In the genomic region with DNA sequence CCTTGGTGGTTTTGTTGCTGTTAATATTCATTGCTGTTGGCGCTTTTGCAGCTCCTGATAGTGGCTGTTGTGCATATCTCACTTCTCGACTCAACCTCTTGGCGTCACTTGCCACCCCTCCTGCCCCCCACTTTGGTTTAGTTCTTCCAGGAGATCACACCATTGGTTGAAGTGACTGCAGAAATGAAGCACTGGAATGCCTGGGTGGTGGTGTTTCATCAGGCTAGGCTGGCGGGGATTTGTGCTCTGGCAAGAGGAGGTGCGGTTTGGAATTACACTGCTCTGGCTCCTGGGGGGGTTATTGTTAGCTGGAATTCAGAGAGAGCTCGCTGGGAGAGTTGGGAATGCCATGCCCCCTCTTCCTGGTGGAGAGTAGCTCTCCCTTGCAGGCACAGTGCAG, we compare ENCODE assay signal across 9 cellular contexts. TPM values are rescaled to one million over a fixed set of nuclear protein-coding genes. Genes with fewer than 3 reads are reported as not detected.
DNase-seq lines count a peak whose midpoint lies in the region; ATAC-seq and TF ChIP-seq lines count a peak whose summit lies in the region.
"Had no signal": no experiment of that assay in that cellular context is flagged by ENCODE, and none has a peak within 500 bp of the region (broad histone marks: within the 10 kb centered on the region; RNA-seq: fewer than 3 reads in every experiment).

No MANE protein-coding gene starts in this region.

- H3K27me3 Mint-ChIP-seq in WTC11 (ENCODE audit: low read depth): no peaks in the 10 kb centered on the region

- ATAC-seq in WTC11 (peak; percentile 62), sciatic nerve (peak; percentile 55), HG03565 (IDR thresholded peaks at IDR 0.05; ENCODE audit: unreplicated experiment) (no peak)

- POLR2A ChIA-PET in WTC11 (lab: Charles Lee): interaction anchor here (0.7 to 2.5 kb wide), 6 partner anchors 8 to 32 kb away, joined by 3 to 15 read pairs (median 5); no protein-coding TSS in a partner anchor

- H3K4me1 Mint-ChIP-seq in WTC11: peaks cover 95% of the 10 kb centered on the region

- H3K9me3 Mint-ChIP-seq in WTC11: no peaks in the 10 kb centered on the region

- no peak for TF ChIP-seq CTCF in WTC11 (IDR thresholded peaks at IDR 0.05)

- H3K27ac Mint-ChIP-seq in WTC11: peak overlapping the region; percentile 99

- CTCF ChIA-PET in WTC11 (lab: Charles Lee): interaction anchor here (0.5 to 8.8 kb wide), 12 partner anchors 8 to 72 kb away, joined by 3 to 72 read pairs (median 4); no protein-coding TSS in a partner anchor

- DNase-seq in ELF-1 (ENCODE audit: low read depth, low spot score) (peak; percentile 86), WTC11 (ENCODE audit: low spot score) (peak; percentile 72), glomerular visceral epithelial cell (ENCODE audit: extremely low spot score) (peak; percentile 65), sciatic nerve (ENCODE audit: low spot score) (no peak), OCI-M1 (lab: John Stamatoyannopoulos, UW) (no peak), C1 segment of cervical spinal cord (lab: John Stamatoyannopoulos, UW) (no peak)
- DNase-seq in activated CD4-positive, alpha-beta T cell treated with anti-CD3 and anti-CD28 coated beads for 48 hours: no peak
- DNase-seq: occipital lobe had no signal

- intact Hi-C loops in sciatic nerve (cut with DNase I): no loop called here

- peaks cover 5% of the 10 kb centered on the region for H3K36me3 Mint-ChIP-seq in WTC11

- peak overlapping the region; percentile 51 for H3K4me3 Mint-ChIP-seq in WTC11

TF ChIP-seq in WTC11, 78 proteins besides CTCF, POLR2A, EP300 and RAD21 (continues in another document):
- TF ChIP-seq, protein P1, sequence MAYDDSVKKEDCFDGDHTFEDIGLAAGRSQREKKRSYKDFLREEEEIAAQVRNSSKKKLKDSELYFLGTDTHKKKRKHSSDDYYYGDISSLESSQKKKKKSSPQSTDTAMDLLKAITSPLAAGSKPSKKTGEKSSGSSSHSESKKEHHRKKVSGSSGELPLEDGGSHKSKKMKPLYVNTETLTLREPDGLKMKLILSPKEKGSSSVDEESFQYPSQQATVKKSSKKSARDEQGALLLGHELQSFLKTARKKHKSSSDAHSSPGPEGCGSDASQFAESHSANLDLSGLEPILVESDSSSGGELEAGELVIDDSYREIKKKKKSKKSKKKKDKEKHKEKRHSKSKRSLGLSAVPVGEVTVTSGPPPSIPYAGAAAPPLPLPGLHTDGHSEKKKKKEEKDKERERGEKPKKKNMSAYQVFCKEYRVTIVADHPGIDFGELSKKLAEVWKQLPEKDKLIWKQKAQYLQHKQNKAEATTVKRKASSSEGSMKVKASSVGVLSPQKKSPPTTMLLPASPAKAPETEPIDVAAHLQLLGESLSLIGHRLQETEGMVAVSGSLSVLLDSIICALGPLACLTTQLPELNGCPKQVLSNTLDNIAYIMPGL (CRISPR knock-in tag; IDR thresholded peaks at IDR 0.05): no peak
- TF ChIP-seq CREM (CRISPR knock-in tag; IDR thresholded peaks at IDR 0.05) (no peak), SOX15 (CRISPR knock-in tag; IDR thresholded peaks at IDR 0.05) (no peak), SP1 (CRISPR knock-in tag; conservative IDR thresholded peaks at IDR 0.05) (no peak), JUN (CRISPR knock-in tag; IDR thresholded peaks at IDR 0.05) (no peak), NR3C1 (CRISPR knock-in tag; conservative IDR thresholded peaks at IDR 0.05; ENCODE audit: low read depth) (no peak), GTF2I (CRISPR knock-in tag; conservative IDR thresholded peaks at IDR 0.05) (no peak), TCF7 (CRISPR knock-in tag; IDR thresholded peaks at IDR 0.05; ENCODE audit: low read depth) (no peak), E2F5 (CRISPR knock-in tag; IDR thresholded peaks at IDR 0.05) (no peak), MLX (CRISPR knock-in tag; IDR thresholded peaks at IDR 0.05) (no peak), ARID4B (CRISPR knock-in tag; IDR thresholded peaks at IDR 0.05; ENCODE audit: borderline replicate concordance) (no peak), ZNF425 (CRISPR knock-in tag; conservative IDR thresholded peaks at IDR 0.05) (no peak), OVOL2 (CRISPR knock-in tag; IDR thresholded peaks at IDR 0.05; ENCODE audit: borderline replicate concordance) (no peak), PRRX2 (CRISPR knock-in tag; IDR thresholded peaks at IDR 0.05) (no peak)
- TF ChIP-seq, protein P2, sequence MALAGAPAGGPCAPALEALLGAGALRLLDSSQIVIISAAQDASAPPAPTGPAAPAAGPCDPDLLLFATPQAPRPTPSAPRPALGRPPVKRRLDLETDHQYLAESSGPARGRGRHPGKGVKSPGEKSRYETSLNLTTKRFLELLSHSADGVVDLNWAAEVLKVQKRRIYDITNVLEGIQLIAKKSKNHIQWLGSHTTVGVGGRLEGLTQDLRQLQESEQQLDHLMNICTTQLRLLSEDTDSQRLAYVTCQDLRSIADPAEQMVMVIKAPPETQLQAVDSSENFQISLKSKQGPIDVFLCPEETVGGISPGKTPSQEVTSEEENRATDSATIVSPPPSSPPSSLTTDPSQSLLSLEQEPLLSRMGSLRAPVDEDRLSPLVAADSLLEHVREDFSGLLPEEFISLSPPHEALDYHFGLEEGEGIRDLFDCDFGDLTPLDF (CRISPR knock-in tag; IDR thresholded peaks at IDR 0.05): no peak
- TF ChIP-seq, protein P3, sequence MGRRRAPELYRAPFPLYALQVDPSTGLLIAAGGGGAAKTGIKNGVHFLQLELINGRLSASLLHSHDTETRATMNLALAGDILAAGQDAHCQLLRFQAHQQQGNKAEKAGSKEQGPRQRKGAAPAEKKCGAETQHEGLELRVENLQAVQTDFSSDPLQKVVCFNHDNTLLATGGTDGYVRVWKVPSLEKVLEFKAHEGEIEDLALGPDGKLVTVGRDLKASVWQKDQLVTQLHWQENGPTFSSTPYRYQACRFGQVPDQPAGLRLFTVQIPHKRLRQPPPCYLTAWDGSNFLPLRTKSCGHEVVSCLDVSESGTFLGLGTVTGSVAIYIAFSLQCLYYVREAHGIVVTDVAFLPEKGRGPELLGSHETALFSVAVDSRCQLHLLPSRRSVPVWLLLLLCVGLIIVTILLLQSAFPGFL (CRISPR knock-in tag; IDR thresholded peaks at IDR 0.05; ENCODE audit: borderline replicate concordance): no peak

RNA-seq across cellular contexts. Expression of gene PRRC2B, which starts 11.5 kb away (rescaled TPM):
- total RNA-seq in WTC11 (2021): 272 to 314 TPM (median 311 TPM) in 3 replicates
- 252 TPM for total RNA-seq in sciatic nerve

Comparison
In these comparisons a context has a peak if more than half of its experiments do, and no peak if none do; other contexts are left out.
1. DNase-seq: peak in ELF-1 (single experiment), WTC11 (single experiment) and glomerular visceral epithelial cell (single experiment); none in sciatic nerve (single experiment), OCI-M1 (single experiment), C1 segment of cervical spinal cord (0 of 14) and activated CD4-positive, alpha-beta T cell treated with anti-CD3 and anti-CD28 coated beads for 48 hours (single experiment).